Comparison of ENCODE assay signal across 13 cellular contexts in genomic region chr2:140891614-140892212, GRCh38.
A peak's percentile ranks its signal among the peaks of the same experiment; 100 is the strongest.
DNase-seq lines count a peak whose midpoint lies in the region; ATAC-seq and TF ChIP-seq lines count a peak whose summit lies in the region.
"Had no signal": no experiment of that assay in that cellular context is flagged by ENCODE, and none has a peak within 500 bp of the region (broad histone marks: within the 10 kb centered on the region; RNA-seq: fewer than 3 reads in every experiment).

No MANE protein-coding gene starts in this region.

- no peaks in the 10 kb centered on the region for H3K9me3 ChIP-seq in effector memory CD4-positive, alpha-beta T cell (ENCODE audit: control insufficient read depth, low read length)
- H3K9me3 ChIP-seq: colonic mucosa, stomach had no signal

- no peak overlapping the region for H3K27ac ChIP-seq in RWPE1
- H3K27ac ChIP-seq in effector memory CD4-positive, alpha-beta T cell (ENCODE audit: insufficient read depth, low read length, poor library complexity, severe bottlenecking), result no peak overlapping the region
- H3K27ac ChIP-seq: colonic mucosa, stomach had no signal

- no peaks in the 10 kb centered on the region for H3K36me3 ChIP-seq in effector memory CD4-positive, alpha-beta T cell (ENCODE audit: control insufficient read depth, insufficient read depth, low read length)
- H3K36me3 ChIP-seq: colonic mucosa, stomach had no signal

- H3K4me1 ChIP-seq in effector memory CD4-positive, alpha-beta T cell (ENCODE audit: control insufficient read depth, insufficient read depth, low read length, poor library complexity, severe bottlenecking), result no peaks in the 10 kb centered on the region
- H3K4me1 ChIP-seq: colonic mucosa, stomach had no signal

- CTCF ChIA-PET in HEK293T (lab: Yijun Ruan, JAX), result interaction anchor here (1.1 kb wide), 1 partner anchor 23 kb away, joined by 3 read pairs; no protein-coding TSS in a partner anchor
- CTCF ChIA-PET in RWPE1 (lab: Yijun Ruan, JAX), result no interaction called here

- DNase-seq in HEK293T (ENCODE audit: extremely low spot score), result peak; percentile 7
- no peak for DNase-seq in RWPE1 (ENCODE audit: low spot score)
- DNase-seq in iPS-NIHi7 (ENCODE audit: extremely low spot score), result peak; percentile 12
- DNase-seq in central memory CD4-positive, alpha-beta T cell, result no peak
- no peak for DNase-seq in effector memory CD4-positive, alpha-beta T cell
- DNase-seq in epidermal melanocyte (ENCODE audit: insufficient read length, low spot score), result no peak
- DNase-seq: colonic mucosa, Karpas-422, retina, Right ventricle myocardium superior, stomach had no signal

- no peaks in the 10 kb centered on the region for H3K27me3 ChIP-seq in effector memory CD4-positive, alpha-beta T cell (replicated peaks; ENCODE audit: control insufficient read depth, insufficient read depth, low read length, poor library complexity, severe bottlenecking)
- H3K27me3 ChIP-seq: colonic mucosa, stomach had no signal

- POLR2A ChIA-PET in HEK293T (lab: Yijun Ruan, JAX), result no interaction called here
- POLR2A ChIA-PET in RWPE1 (lab: Yijun Ruan, JAX; ENCODE audit: low non-redundant PET), result no interaction called here

- H3K4me3 ChIP-seq in effector memory CD4-positive, alpha-beta T cell (ENCODE audit: insufficient read depth, low read depth, low read length, poor library complexity, severe bottlenecking), result no peak overlapping the region
- H3K4me3 ChIP-seq: colonic mucosa, stomach had no signal

- peak; percentile 34; the same call in 1 of the 3 replicates for TF ChIP-seq CTCF in GM12872 (IDR thresholded peaks at IDR 0.05; ENCODE audit: insufficient read depth, low read depth, low read length)
- 0 out of 2 replicates have a peak, but pooled peaks have one; percentile 7 for TF ChIP-seq CTCF in RWPE1 (conservative IDR thresholded peaks at IDR 0.05; ENCODE audit: low read depth)

- ATAC-seq in HG03571 (IDR thresholded peaks at IDR 0.05; ENCODE audit: unreplicated experiment), result no peak

TF ChIP-seq in HEK293T, 16 proteins besides CTCF, POLR2A, EP300 and RAD21:
- TF ChIP-seq PKNOX1 (IDR thresholded peaks at IDR 0.05), result no peak
- TF ChIP-seq HDGF (IDR thresholded peaks at IDR 0.05; ENCODE audit: borderline replicate concordance), result no peak
- no peak for TF ChIP-seq LEF1 (IDR thresholded peaks at IDR 0.05; ENCODE audit: borderline replicate concordance)
- no peak for TF ChIP-seq BHLHE40 (IDR thresholded peaks at IDR 0.05; ENCODE audit: borderline replicate concordance)
- TF ChIP-seq FOXM1 (IDR thresholded peaks at IDR 0.05; ENCODE audit: borderline replicate concordance), result no peak
- TF ChIP-seq L3MBTL2 (conservative IDR thresholded peaks at IDR 0.05), result no peak
- no peak for TF ChIP-seq TARDBP (IDR thresholded peaks at IDR 0.05)
- no peak for TF ChIP-seq ARNT (IDR thresholded peaks at IDR 0.05)
- TF ChIP-seq SP1 (IDR thresholded peaks at IDR 0.05), result no peak
- no peak for TF ChIP-seq ZNF384 (IDR thresholded peaks at IDR 0.05)
- no peak for TF ChIP-seq FOXA1 (IDR thresholded peaks at IDR 0.05)
- TF ChIP-seq CTBP1 (IDR thresholded peaks at IDR 0.05; ENCODE audit: borderline replicate concordance), result no peak
- no peak for TF ChIP-seq ELF4 (IDR thresholded peaks at IDR 0.05)
- no peak for TF ChIP-seq SUZ12 (IDR thresholded peaks at IDR 0.05)
- no peak for TF ChIP-seq FOXK2 (IDR thresholded peaks at IDR 0.05)
- no peak for TF ChIP-seq NFRKB (IDR thresholded peaks at IDR 0.05)
TF ChIP-seq in HEK293T: peak in this region for 0.

Comparison
In these comparisons a context has a peak if more than half of its experiments do, and no peak if none do; other contexts are left out.
1. DNase-seq: peak in HEK293T (single experiment) and iPS-NIHi7 (single experiment); none in RWPE1 (single experiment), central memory CD4-positive, alpha-beta T cell (single experiment), effector memory CD4-positive, alpha-beta T cell (0 of 3) and epidermal melanocyte (single experiment).